11 cellular contexts compared by ENCODE assay signal in the genomic region with DNA sequence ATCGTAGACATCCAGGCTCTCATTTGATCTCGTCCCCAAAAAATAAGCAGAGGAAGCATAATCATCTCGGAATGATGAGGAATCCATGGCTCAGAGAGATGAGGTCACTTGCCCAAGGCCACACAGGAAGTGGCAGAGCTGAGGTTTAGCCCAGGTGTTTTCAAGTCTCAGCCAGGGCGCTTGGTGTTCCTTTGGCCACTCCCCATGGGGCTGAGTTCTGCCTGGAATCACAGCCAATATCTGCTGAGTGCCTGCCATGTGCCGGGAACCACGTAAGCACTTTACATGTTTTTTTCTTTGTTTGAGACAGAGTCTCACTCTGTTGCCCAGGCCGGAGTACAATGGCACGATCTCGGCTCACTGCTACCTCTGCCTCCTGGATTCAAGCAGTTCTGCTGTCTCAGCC. TPM values are rescaled to one million over a fixed set of nuclear protein-coding genes. Genes with fewer than 3 reads are reported as not detected.
A peak's percentile ranks its signal among the peaks of the same experiment; 100 is the strongest.
DNase-seq lines count a peak whose midpoint lies in the region; ATAC-seq and TF ChIP-seq lines count a peak whose summit lies in the region.
"Had no signal": no experiment of that assay in that cellular context is flagged by ENCODE, and none has a peak within 500 bp of the region (broad histone marks: within the 10 kb centered on the region; RNA-seq: fewer than 3 reads in every experiment).

No MANE protein-coding gene starts in this region.

- peaks cover 17% of the 10 kb centered on the region for H3K4me1 Mint-ChIP-seq in nephron progenitor cell

- no peaks in the 10 kb centered on the region for H3K9me3 ChIP-seq in thyroid gland
- H3K9me3 ChIP-seq: A549, heart right ventricle, uterus had no signal

- H3K27me3 ChIP-seq in foreskin keratinocyte = no peaks in the 10 kb centered on the region
- no peaks in the 10 kb centered on the region for H3K27me3 ChIP-seq in thyroid gland
- no peaks in the 10 kb centered on the region for H3K27me3 ChIP-seq in brain microvascular endothelial cell (replicated peaks)
- H3K27me3 ChIP-seq: heart right ventricle, uterus had no signal

- WGBS in thyroid gland, 2 donors = 38 to 46% methylated on average over 9 of the region's 9 CpGs

- peak; percentile 13 for DNase-seq in NCI-H82 (lab: John Stamatoyannopoulos, UW)
- DNase-seq in NCI-H82 treated with DMSO at 0.1 percent for 48 hours (lab: John Stamatoyannopoulos, UW; ENCODE audit: unreplicated experiment) = no peak
- peak; percentile 33 for DNase-seq in SK-MEL-5 (ENCODE audit: low read depth, low spot score)
- peak; percentile 95 to 98 for DNase-seq in foreskin keratinocyte
- peak; percentile 77 to 85 for DNase-seq in thyroid gland
- no peak for DNase-seq in nephron progenitor cell
- no peak for DNase-seq in brain microvascular endothelial cell
- DNase-seq in activated naive CD4-positive, alpha-beta T cell treated with Interleukin-2 at 50 U/mL for 16 hours = no peak
- DNase-seq: heart right ventricle, uterus had no signal

- H3K9me3 Mint-ChIP-seq in nephron progenitor cell = no peaks in the 10 kb centered on the region

- peak; percentile 95 for ATAC-seq in foreskin keratinocyte
- ATAC-seq: heart right ventricle had no signal

- peak overlapping the region; percentile 86 for H3K27ac ChIP-seq in foreskin keratinocyte
- H3K27ac ChIP-seq in thyroid gland = peak overlapping the region; percentile 2 to 68 (median 56)
- no peak overlapping the region for H3K27ac ChIP-seq in brain microvascular endothelial cell
- H3K27ac ChIP-seq: uterus had no signal

- no peak overlapping the region for H3K27ac Mint-ChIP-seq in nephron progenitor cell

- H3K36me3 Mint-ChIP-seq in nephron progenitor cell (ENCODE audit: low read depth) = no peaks in the 10 kb centered on the region

- H3K36me3 ChIP-seq in thyroid gland = no peaks in the 10 kb centered on the region
- no peaks in the 10 kb centered on the region for H3K36me3 ChIP-seq in brain microvascular endothelial cell (replicated peaks)
- H3K36me3 ChIP-seq: heart right ventricle, uterus had no signal

- TF ChIP-seq POLR2A in thyroid gland (IDR thresholded peaks at IDR 0.05) = peak in 1 of 2 donors; percentile 45

- H3K4me3 ChIP-seq in thyroid gland (replicated peaks in 1 of 3) (no peak overlapping the region), brain microvascular endothelial cell (ENCODE audit: low read depth, low read length) (no peak overlapping the region)
- H3K4me3 ChIP-seq: A549, heart right ventricle, uterus had no signal

- intact Hi-C loops in thyroid gland (cut with DNase I) = no loop called here

- H3K4me1 ChIP-seq in foreskin keratinocyte (peaks cover 12% of the 10 kb centered on the region), thyroid gland (peaks cover 7 to 34% of the 10 kb centered on the region in 2 donors)
- H3K4me1 ChIP-seq: uterus had no signal

- no peak overlapping the region for H3K4me3 Mint-ChIP-seq in nephron progenitor cell

- TF ChIP-seq CTCF in foreskin keratinocyte (conservative IDR thresholded peaks at IDR 0.05) (no peak), thyroid gland (IDR thresholded peaks at IDR 0.05) (no peak), nephron progenitor cell (IDR thresholded peaks at IDR 0.05) (no peak), brain microvascular endothelial cell (IDR thresholded peaks at IDR 0.05; ENCODE audit: low read depth, low read length, missing control alignments) (no peak)

- H3K27me3 Mint-ChIP-seq in nephron progenitor cell (ENCODE audit: low read depth, poor library complexity) = no peaks in the 10 kb centered on the region

- in situ Hi-C loops in SK-MEL-5 (cut with HindIII; ENCODE audit: low pct_unique_long_range_greater_than_20kb, low sequenced_read_pairs) (no loop called here), brain microvascular endothelial cell (cut with HindIII; ENCODE audit: low pct_ligation_motif_present, low sequenced_read_pairs) (no loop called here)

RNA-seq across cellular contexts. Expression of a gene that starts 29.5 kb away (rescaled TPM):
- 69.7 and 99.6 TPM in 2 replicates for total RNA-seq in SK-MEL-5 (2014; rRNA removed; shearing (Covaris generic))
- 124 and 171 TPM in 2 replicates for polyA plus RNA-seq in SK-MEL-5 (2015; cell fraction: cytosol; rRNA removed)
- 34.3 and 43.3 TPM in 2 replicates for polyA plus RNA-seq in SK-MEL-5 (2015; cell fraction: nucleus; rRNA removed)
- total RNA-seq in foreskin keratinocyte (926 and 995 TPM in 2 replicates), thyroid gland (100 to 1,000 TPM; 228 to 375 (median 275) TPM)
- 295 and 315 TPM in 2 replicates for polyA plus RNA-seq in foreskin keratinocyte

Comparison
In these comparisons a context has a peak if more than half of its experiments do, and no peak if none do; other contexts are left out.
1. DNase-seq: peak in NCI-H82 (single experiment), SK-MEL-5 (single experiment), foreskin keratinocyte (2 of 2) and thyroid gland (2 of 2); none in NCI-H82 treated with DMSO at 0.1 percent for 48 hours (single experiment), nephron progenitor cell (single experiment), brain microvascular endothelial cell (single experiment) and activated naive CD4-positive, alpha-beta T cell treated with Interleukin-2 at 50 U/mL for 16 hours (single experiment).